ENCODE assay signal across 8 cellular contexts in genomic region chr1:61453111-61453961, GRCh38.
DNase-seq lines count a peak whose midpoint lies in the region; ATAC-seq and TF ChIP-seq lines count a peak whose summit lies in the region.

No MANE protein-coding gene starts in this region.

- ATAC-seq in gastroesophageal sphincter = peak; percentile 83

- TF ChIP-seq EP300 in gastroesophageal sphincter (IDR thresholded peaks at IDR 0.05) (no peak), suprapubic skin (IDR thresholded peaks at IDR 0.05) (no peak)

- 12 to 15% methylated on average over 8 to 10 of the region's 10 CpGs for WGBS in gastroesophageal sphincter (ENCODE audit: low coverage in 1 of 2), 2 donors
- 17% methylated on average over 10 of the region's 10 CpGs for WGBS in suprapubic skin

- H3K27ac ChIP-seq in MM.1S (ENCODE audit: low read length) = peak overlapping the region; percentile 68; the same call in 1 of the 2 replicates
- H3K27ac ChIP-seq in gastroesophageal sphincter = peak overlapping the region; percentile 76 to 84 (median 80)
- H3K27ac ChIP-seq in osteoblast (ENCODE audit: low read depth, low read length) = peak overlapping the region; percentile 42
- H3K27ac ChIP-seq in suprapubic skin = peak overlapping the region; percentile 66

- H2AFZ ChIP-seq in MM.1S (ENCODE audit: low read length) = peak overlapping the region; percentile 40
- H2AFZ ChIP-seq in osteoblast (ENCODE audit: low read length) = peak overlapping the region; percentile 78

- TF ChIP-seq POLR2A in gastroesophageal sphincter (IDR thresholded peaks at IDR 0.05) (no peak), suprapubic skin (IDR thresholded peaks at IDR 0.05) (no peak)

- H3F3A ChIP-seq in MM.1S (ENCODE audit: insufficient read depth, low read length) = peaks cover 18% of the 10 kb centered on the region

- H3K9me3 ChIP-seq in MM.1S (replicated peaks; ENCODE audit: insufficient read depth, low read length) = no peaks in the 10 kb centered on the region
- H3K9me3 ChIP-seq in gastroesophageal sphincter = no peaks in the 10 kb centered on the region
- H3K9me3 ChIP-seq in osteoblast (ENCODE audit: low read depth, low read length) = no peaks in the 10 kb centered on the region
- no peaks in the 10 kb centered on the region for H3K9me3 ChIP-seq in suprapubic skin

- H4K20me1 ChIP-seq in MM.1S (ENCODE audit: insufficient read depth, low read length) = no peaks in the 10 kb centered on the region
- peaks cover 2% of the 10 kb centered on the region for H4K20me1 ChIP-seq in osteoblast (ENCODE audit: insufficient read depth, low read length)

- H3K4me1 ChIP-seq in MM.1S (ENCODE audit: low read length) (peaks cover 26% of the 10 kb centered on the region), gastroesophageal sphincter (peaks cover 14 to 61% (median 43%) of the 10 kb centered on the region in 3 donors), osteoblast (ENCODE audit: insufficient read depth, low read length) (peaks cover 24% of the 10 kb centered on the region), suprapubic skin (peaks cover 49% of the 10 kb centered on the region)

- TF ChIP-seq CTCF in MM.1S (IDR thresholded peaks at IDR 0.05; ENCODE audit: low read length) = peak; percentile 86
- peak; percentile 41 to 85 (median 74) for TF ChIP-seq CTCF in gastroesophageal sphincter (IDR thresholded peaks at IDR 0.05)
- TF ChIP-seq CTCF in osteoblast (IDR thresholded peaks at IDR 0.05; ENCODE audit: extremely low read depth, low read depth, low read length) = peak; percentile 90
- TF ChIP-seq CTCF in suprapubic skin (IDR thresholded peaks at IDR 0.05) = peak; percentile 62 to 72

- H3K36me3 ChIP-seq in MM.1S (replicated peaks; ENCODE audit: insufficient read depth, low read length) (no peaks in the 10 kb centered on the region), gastroesophageal sphincter (peaks cover 0 to 12% of the 10 kb centered on the region in 2 donors), osteoblast (ENCODE audit: insufficient read depth, low read length) (no peaks in the 10 kb centered on the region), suprapubic skin (peaks cover 10% of the 10 kb centered on the region)

- DNase-seq in DMS153 (lab: John Stamatoyannopoulos, UW) = peak; percentile 37
- peak; percentile 92 for DNase-seq in H4 (ENCODE audit: low spot score)
- peak; percentile 91 for DNase-seq in MM.1S
- peak; percentile 55 for DNase-seq in SIG-M5 (lab: John Stamatoyannopoulos, UW)
- DNase-seq in activated gamma-delta T cell treated with anti-CD3 and anti-CD28 coated beads, Interleukin-2, amount 50 U/mL, for 16 hours (ENCODE audit: low read depth) = peak; percentile 43
- DNase-seq in osteoblast (ENCODE audit: insufficient read length, low spot score, missing footprints) = peak; percentile 90
- peak; percentile 94 to 95 for DNase-seq in suprapubic skin (ENCODE audit: low spot score in 2 of 2)

- no peaks in the 10 kb centered on the region for H3K79me2 ChIP-seq in MM.1S (ENCODE audit: low read length)
- no peaks in the 10 kb centered on the region for H3K79me2 ChIP-seq in osteoblast (ENCODE audit: insufficient read depth, low read length)

- H3K4me3 ChIP-seq in MM.1S (ENCODE audit: low read length) (peak overlapping the region; percentile 26), gastroesophageal sphincter (no peak overlapping the region), osteoblast (ENCODE audit: insufficient read depth, low read length) (no peak overlapping the region), suprapubic skin (no peak overlapping the region)

- H3K27me3 ChIP-seq in MM.1S (replicated peaks; ENCODE audit: insufficient read depth, low read length) (no peaks in the 10 kb centered on the region), gastroesophageal sphincter (no peaks in the 10 kb centered on the region), osteoblast (ENCODE audit: insufficient read depth, low read length) (peaks cover 13% of the 10 kb centered on the region), suprapubic skin (no peaks in the 10 kb centered on the region)

- peak overlapping the region; percentile 37; the same call in 1 of the 2 replicates for H3K9ac ChIP-seq in MM.1S (ENCODE audit: low read length)

- H3K4me2 ChIP-seq in MM.1S (ENCODE audit: low read depth, low read length) = peak overlapping the region; percentile 82
- H3K4me2 ChIP-seq in osteoblast (ENCODE audit: insufficient read depth, low read length) = peak overlapping the region; percentile 53

- no peaks in the 10 kb centered on the region for H3K9me2 ChIP-seq in MM.1S (replicated peaks; ENCODE audit: insufficient read depth, low read length)

Comparison
In these comparisons a context has a peak if more than half of its experiments do, and no peak if none do; other contexts are left out.
1. DNase-seq: peak in every context shown above with its lines; median percentile 94 in suprapubic skin; 92 in H4; 91 in MM.1S; 90 in osteoblast; 55 in SIG-M5; 43 in activated gamma-delta T cell treated with anti-CD3 and anti-CD28 coated beads, Interleukin-2, amount 50 U/mL, for 16 hours; 37 in DMS153.